ENCODE assay signal across 8 cellular contexts in the genomic region with DNA sequence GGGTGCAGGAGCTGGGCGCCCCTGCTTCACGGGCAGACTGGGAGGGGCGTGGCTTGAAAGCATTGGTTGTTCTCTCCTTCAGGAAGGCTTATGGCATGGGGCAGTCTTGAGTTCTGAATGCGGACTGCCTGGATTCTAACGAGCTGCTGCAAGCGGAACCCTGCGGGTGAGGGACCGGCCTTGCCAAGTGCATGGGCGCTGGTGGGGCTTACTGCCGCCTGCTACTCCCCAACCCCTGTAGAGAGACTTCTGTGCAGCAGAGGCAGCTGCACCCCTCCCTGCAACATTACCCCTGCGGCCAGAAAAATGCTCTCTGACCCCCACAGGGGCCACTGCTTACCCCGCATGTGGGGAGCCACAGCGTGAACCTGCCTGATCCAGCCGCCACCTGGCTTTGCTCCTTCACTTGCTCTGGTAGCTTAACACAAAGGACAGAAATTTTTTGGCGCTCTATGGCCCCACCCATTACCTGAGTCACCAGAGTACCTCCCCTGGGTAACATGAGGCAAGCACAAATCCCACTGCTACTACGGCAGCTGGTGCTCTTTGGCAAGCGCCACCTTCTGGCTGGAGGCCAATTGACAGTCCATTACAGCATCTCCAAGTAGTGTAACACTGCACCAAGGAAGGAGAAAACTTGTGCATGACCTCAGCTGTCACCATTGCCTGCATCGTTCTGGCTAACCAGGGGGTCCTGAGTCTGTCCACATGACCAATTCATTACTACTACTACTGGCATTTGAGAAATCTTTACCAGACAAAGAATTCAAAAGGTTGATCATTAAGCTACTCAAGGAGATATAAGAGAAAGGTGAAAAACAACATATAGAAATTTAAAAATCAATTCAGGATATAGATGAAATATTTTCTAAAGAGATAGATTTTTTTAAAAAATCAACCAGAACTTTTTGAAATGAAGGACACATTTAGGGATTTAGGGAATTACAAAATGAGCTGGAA. TPM values are rescaled to one million over a fixed set of nuclear protein-coding genes. Genes with fewer than 3 reads are reported as not detected.
A peak's percentile ranks its signal among the peaks of the same experiment; 100 is the strongest.
DNase-seq lines count a peak whose midpoint lies in the region; ATAC-seq and TF ChIP-seq lines count a peak whose summit lies in the region.

No MANE protein-coding gene starts in this region.

- DNase-seq in AG10803 (ENCODE audit: low read depth), result peak; percentile 75
- DNase-seq in NK-92 treated with Interleukin-12 subunit alpha and Interleukin-12 subunit beta, amount 100 ng/mL, for 24 hours (lab: John Stamatoyannopoulos, UW), result peak; percentile 57
- peak; percentile 93 for DNase-seq in activated CD8-positive, alpha-beta memory T cell treated with anti-CD3 and anti-CD28 coated beads, Interleukin-2, amount 50 U/mL, for 4 hours
- peak; percentile 78 for DNase-seq in epithelial cell of prostate (ENCODE audit: low read depth, low spot score)
- DNase-seq in mucosa of gallbladder (ENCODE audit: low spot score), result peak; percentile 94
- DNase-seq in stimulated activated CD8-positive, alpha-beta memory T cell treated with anti-CD3 and anti-CD28 coated beads, Interleukin-4, amount 100 ng/mL, for 1 hour (ENCODE audit: low read depth in 2 of 2, low spot score in 1 of 2), result peak; percentile 78 to 84

- peak overlapping the region; percentile 57 for H3K4me3 ChIP-seq in AG10803 (ENCODE audit: low read length)

- ATAC-seq in GM19025 (IDR thresholded peaks at IDR 0.05; ENCODE audit: low read depth, unreplicated experiment) (peak; percentile 99), HG03196 (IDR thresholded peaks at IDR 0.05; ENCODE audit: unreplicated experiment) (peak; percentile 99)

- peak; percentile 39 for TF ChIP-seq CTCF in AG10803 (conservative IDR thresholded peaks at IDR 0.05; ENCODE audit: low read length)

- H3K27ac ChIP-seq in epithelial cell of prostate, result peak overlapping the region; percentile 21

RNA-seq across cellular contexts. Expression of a gene that starts 35.4 kb away (rescaled TPM):
- 342 TPM for total RNA-seq in mucosa of gallbladder

RNA-seq across cellular contexts. Expression of a gene that starts 49.7 kb away (rescaled TPM):
- 369 TPM for total RNA-seq in mucosa of gallbladder

Comparison
In these comparisons a context has a peak if more than half of its experiments do, and no peak if none do; other contexts are left out.
1. Peak in every context shown above with its lines: DNase-seq, ATAC-seq, H3K4me3 ChIP-seq and H3K27ac ChIP-seq.